Comparison of ENCODE assay signal across 25 cellular contexts in the genomic region with DNA sequence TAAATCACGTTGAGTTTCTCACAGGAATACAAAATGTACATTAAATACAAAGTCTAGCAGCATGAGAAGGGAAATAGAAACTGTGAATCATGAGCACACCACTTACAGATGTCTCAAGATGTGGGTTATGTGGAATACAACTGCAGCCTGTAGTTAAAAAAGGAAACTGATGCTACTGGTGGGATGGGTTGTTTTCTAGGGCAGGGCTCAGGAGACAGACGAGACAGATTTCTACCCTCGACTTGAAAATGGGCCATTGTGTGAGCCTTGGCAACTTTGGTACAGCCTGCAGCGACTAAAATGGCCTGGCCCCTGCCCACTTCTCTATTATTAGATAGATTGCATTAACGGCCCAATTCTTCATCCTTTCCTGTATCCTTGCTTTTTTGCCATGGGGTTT.
"Had no signal": no experiment of that assay in that cellular context is flagged by ENCODE, and none has a peak within 500 bp of the region (broad histone marks: within the 10 kb centered on the region; RNA-seq: fewer than 3 reads in every experiment).

No MANE protein-coding gene starts in this region.

- H3K36me3 ChIP-seq: breast epithelium, left lung, ovary, prostate gland, stomach, vagina had no signal

- H3K27ac ChIP-seq: breast epithelium, foreskin keratinocyte, left lung, ovary, prostate gland, stomach, testis, vagina, VCaP had no signal

- ATAC-seq: activated CD8-positive, alpha-beta memory T cell treated with anti-CD3 and anti-CD28 coated beads, Interleukin-2, amount 10 ng/mL, durations not matched to agents 7 days and 5 days; left lung; natural killer cell treated with Interleukin-12 subunit alpha and Interleukin-12 subunit beta and Interleukin-15 and Interleukin-18, amount 100 ng/mL, for 72 hours; T-cell had no signal

- DNase-seq: activated CD4-positive, alpha-beta T cell treated with anti-CD3 and anti-CD28 coated beads for 1 hour; activated CD4-positive, alpha-beta T cell treated with anti-CD3 and anti-CD28 coated beads, Interleukin-2, amount 50 U/mL, for 48 hours; activated CD8-positive, alpha-beta memory T cell treated with anti-CD3 and anti-CD28 coated beads, Interleukin-2, amount 10 ng/mL, durations not matched to agents 7 days and 5 days; activated effector memory CD4-positive, alpha-beta T cell treated with anti-CD3 and anti-CD28 coated beads, Interleukin-2, amount 50 U/mL, for 16 hours; amniotic stem cell; effector memory CD4-positive, alpha-beta T cell; kidney glomerular epithelial cell; left lung; ovary; SK-N-SH; stimulated activated CD4-positive, alpha-beta T cell treated with anti-CD3 and anti-CD28 coated beads, Interleukin-4, amount 100 ng/mL, for 24 hours; stomach; T-cell; testis; trophoblast cell had no signal

- H3K4me1 ChIP-seq: breast epithelium, left lung, prostate gland, stomach, testis, vagina had no signal

- H3K27me3 ChIP-seq: breast epithelium, foreskin keratinocyte, left lung, ovary, stomach, testis, vagina had no signal

- H3K4me3 ChIP-seq: breast epithelium, left lung, lung, ovary, prostate gland, stomach, testis, vagina had no signal

- H3K9ac ChIP-seq: SK-N-SH had no signal

- H3K4me2 ChIP-seq: SK-N-SH had no signal

- H3K9me3 ChIP-seq: breast epithelium, left lung, ovary, prostate gland, SK-N-SH, stomach, testis, vagina had no signal

- H3K4me3 Mint-ChIP-seq: activated CD8-positive, alpha-beta memory T cell treated with anti-CD3 and anti-CD28 coated beads, Interleukin-2, amount 10 ng/mL, durations not matched to agents 7 days and 5 days; activated naive CD4-positive, alpha-beta T cell treated with anti-CD3 and anti-CD28 coated beads, Interleukin-2, amount 50 U/mL, for 24 hours; central memory CD8-positive, alpha-beta T cell; natural killer cell treated with Interleukin-12 subunit alpha and Interleukin-12 subunit beta and Interleukin-15 and Interleukin-18, amount 100 ng/mL, for 72 hours; T-cell; T-helper 2 cell treated with Interferon-gamma antibody and Interleukin-4, amounts not matched to agents 5 μg/mL and 100 μg/mL, for 36 hours had no signal

- H3K9me3 Mint-ChIP-seq: activated naive CD4-positive, alpha-beta T cell treated with anti-CD3 and anti-CD28 coated beads, Interleukin-2, amount 50 U/mL, for 24 hours; central memory CD8-positive, alpha-beta T cell; natural killer cell treated with Interleukin-12 subunit alpha and Interleukin-12 subunit beta and Interleukin-15 and Interleukin-18, amount 100 ng/mL, for 72 hours had no signal

- H3K27me3 Mint-ChIP-seq: activated CD8-positive, alpha-beta memory T cell treated with anti-CD3 and anti-CD28 coated beads, Interleukin-2, amount 10 ng/mL, durations not matched to agents 7 days and 5 days; activated naive CD4-positive, alpha-beta T cell treated with anti-CD3 and anti-CD28 coated beads, Interleukin-2, amount 50 U/mL, for 24 hours; central memory CD8-positive, alpha-beta T cell; T-cell had no signal

- H3K36me3 Mint-ChIP-seq: activated CD8-positive, alpha-beta memory T cell treated with anti-CD3 and anti-CD28 coated beads, Interleukin-2, amount 10 ng/mL, durations not matched to agents 7 days and 5 days; natural killer cell treated with Interleukin-12 subunit alpha and Interleukin-12 subunit beta and Interleukin-15 and Interleukin-18, amount 100 ng/mL, for 72 hours had no signal

- H3K27ac Mint-ChIP-seq: activated CD8-positive, alpha-beta memory T cell treated with anti-CD3 and anti-CD28 coated beads, Interleukin-2, amount 10 ng/mL, durations not matched to agents 7 days and 5 days; activated naive CD4-positive, alpha-beta T cell treated with anti-CD3 and anti-CD28 coated beads, Interleukin-2, amount 50 U/mL, for 24 hours; natural killer cell treated with Interleukin-12 subunit alpha and Interleukin-12 subunit beta and Interleukin-15 and Interleukin-18, amount 100 ng/mL, for 72 hours; T-cell; T-helper 2 cell treated with Interferon-gamma antibody and Interleukin-4, amounts not matched to agents 5 μg/mL and 100 μg/mL, for 36 hours had no signal
